In the genomic region with DNA sequence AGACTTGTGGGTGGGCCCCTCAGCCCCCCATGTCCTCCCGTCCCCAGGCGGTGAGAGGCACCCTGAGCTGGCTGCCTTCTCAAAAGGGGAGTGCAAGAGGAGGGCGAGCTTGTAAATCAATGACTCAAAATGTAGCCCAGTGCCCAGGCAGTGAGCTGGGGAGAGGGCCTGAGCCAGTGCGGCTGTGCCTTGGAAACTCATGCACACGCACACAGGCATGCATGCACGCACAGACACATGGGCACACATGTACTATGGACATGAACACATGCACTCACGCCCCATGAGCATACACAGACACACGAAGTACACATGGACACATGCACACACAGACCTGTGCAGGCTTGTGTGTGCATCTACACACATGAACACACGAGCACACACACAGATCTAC, we compare ENCODE assay signal across 27 cellular contexts.
DNase-seq lines count a peak whose midpoint lies in the region; ATAC-seq, FAIRE-seq and TF ChIP-seq lines count a peak whose summit lies in the region.
"Had no signal": no experiment of that assay in that cellular context is flagged by ENCODE, and none has a peak within 500 bp of the region (broad histone marks: within the 10 kb centered on the region; RNA-seq: fewer than 3 reads in every experiment).

No MANE protein-coding gene starts in this region.

- H2BK120ac ChIP-seq in trophoblast cell (ENCODE audit: insufficient read depth, low read length, poor library complexity): no peak overlapping the region

- H3K4me1 Mint-ChIP-seq in CD14-positive monocyte: no peaks in the 10 kb centered on the region
- H3K4me1 Mint-ChIP-seq: activated CD4-positive, alpha-beta T cell treated with anti-CD3 and anti-CD28 coated beads for 36 hours had no signal

- no peaks in the 10 kb centered on the region for H3K79me1 ChIP-seq in trophoblast cell (ENCODE audit: low read length)

- H3K27ac ChIP-seq in dorsolateral prefrontal cortex (no peak overlapping the region), trophoblast cell (ENCODE audit: low read depth, low read length) (no peak overlapping the region)
- H3K27ac ChIP-seq: adrenal gland, brain microvascular endothelial cell, C4-2B, gastroesophageal sphincter, neural progenitor cell, transverse colon had no signal

- H3K9me3 Mint-ChIP-seq in CD14-positive monocyte: peaks cover 2 to 24% (median 11%) of the 10 kb centered on the region in 7 donors

- H2AK5ac ChIP-seq in trophoblast cell (ENCODE audit: low read length): no peak overlapping the region

- H2BK12ac ChIP-seq in trophoblast cell (ENCODE audit: low read length): no peak overlapping the region

- ATAC-seq in GM21390 (IDR thresholded peaks at IDR 0.05; ENCODE audit: unreplicated experiment): no peak
- ATAC-seq: activated CD4-positive, alpha-beta T cell treated with anti-CD3 and anti-CD28 coated beads for 36 hours; gastroesophageal sphincter; left colon had no signal

- peaks cover 14% of the 10 kb centered on the region for H3K9me3 ChIP-seq in trophoblast cell (ENCODE audit: insufficient read depth, low read depth, low read length)
- H3K9me3 ChIP-seq: adrenal gland, gastroesophageal sphincter, SK-N-SH, transverse colon had no signal

- H3K23ac ChIP-seq in trophoblast cell (ENCODE audit: low read length): peak overlapping the region; percentile 4

- peak overlapping the region; percentile 12 for H3K9ac ChIP-seq in trophoblast cell (ENCODE audit: low read length)
- H3K9ac ChIP-seq: neural progenitor cell, SK-N-SH had no signal

- no CpG with 5 or more reads among the region's 9 CpGs for WGBS in trophoblast cell (ENCODE audit: extremely low coverage, insufficient coverage, insufficient read length)

- H2AFZ ChIP-seq in trophoblast cell (ENCODE audit: insufficient read depth, low read length, poor library complexity): no peak overlapping the region
- H2AFZ ChIP-seq: neural progenitor cell had no signal

- peaks cover 0 to 3% (median 0%) of the 10 kb centered on the region in 3 donors for H3K27me3 Mint-ChIP-seq in CD14-positive monocyte (ENCODE audit: low read depth in 3 of 3)
- H3K27me3 Mint-ChIP-seq: activated CD4-positive, alpha-beta T cell treated with anti-CD3 and anti-CD28 coated beads for 36 hours had no signal

- H4K12ac ChIP-seq in trophoblast cell (ENCODE audit: low read depth, low read length): no peak overlapping the region

- intact Hi-C loops in CD14-positive monocyte (cut with micrococcal nuclease) (no loop called here), dorsolateral prefrontal cortex (cut with DNase I) (no loop called here)

- H3K4ac ChIP-seq in trophoblast cell (ENCODE audit: low read depth, low read length): no peak overlapping the region

- H3K27me3 ChIP-seq in dorsolateral prefrontal cortex (no peaks in the 10 kb centered on the region), trophoblast cell (ENCODE audit: insufficient read depth, low read length) (no peaks in the 10 kb centered on the region)
- H3K27me3 ChIP-seq: adrenal gland, brain microvascular endothelial cell, neural progenitor cell had no signal

- DNase-seq in CD14-positive monocyte (ENCODE audit: low spot score) (peak; percentile 24), HTR-8/SVneo (ENCODE audit: insufficient read length, low spot score) (no peak), dorsolateral prefrontal cortex (peak in 6 of 10 donors; percentile 5 to 23 (median 14)), trophoblast cell (no peak), kidney tubule cell (ENCODE audit: low spot score) (no peak), NOMO-1 treated with DMSO at 0.1 percent for 48 hours (lab: John Stamatoyannopoulos, UW; ENCODE audit: unreplicated experiment) (no peak)
- DNase-seq: activated CD4-positive, alpha-beta T cell treated with anti-CD3 and anti-CD28 coated beads for 36 hours; activated gamma-delta T cell; brain microvascular endothelial cell; effector CD4-positive, alpha-beta T cell; mesenchymal stem cell; NCI-H1048; NCI-H510A; OCI-M1; SK-N-SH; stimulated activated CD4-positive, alpha-beta T cell treated with anti-CD3 and anti-CD28 coated beads, Interleukin-15, amount 100 ng/mL, for 24 hours; stimulated activated CD4-positive, alpha-beta T cell treated with anti-CD3 and anti-CD28 coated beads, Interleukin-4, amount 100 ng/mL, for 4 hours; transverse colon had no signal

- no peak overlapping the region for H3K4me3 ChIP-seq in dorsolateral prefrontal cortex
- H3K4me3 ChIP-seq in trophoblast cell (ENCODE audit: low read depth, low read length): peak overlapping the region; percentile 45
- H3K4me3 ChIP-seq: adrenal gland, gastroesophageal sphincter, neural progenitor cell, transverse colon had no signal

- no peak for TF ChIP-seq CTCF in CD14-positive monocyte (IDR thresholded peaks at IDR 0.05)
- TF ChIP-seq CTCF in dorsolateral prefrontal cortex (IDR thresholded peaks at IDR 0.05 in 54 of 56, conservative IDR thresholded peaks at IDR 0.05 in 2 of 56; ENCODE audit: low read depth in 1 of 56, partially characterized antibody in 56 of 56): no peak

- FAIRE-seq in HTR-8/SVneo (lab: Jason Lieb, UNC): peak; percentile 99
- FAIRE-seq: colon, GM12892, TTC549 had no signal

- H4K8ac ChIP-seq in trophoblast cell (ENCODE audit: low read depth, low read length): no peak overlapping the region

- peak overlapping the region in 1 of 7 donors; percentile 56 for H3K27ac Mint-ChIP-seq in CD14-positive monocyte
- H3K27ac Mint-ChIP-seq: activated CD4-positive, alpha-beta T cell treated with anti-CD3 and anti-CD28 coated beads for 36 hours; neural progenitor cell had no signal

- no peaks in the 10 kb centered on the region for H3K4me1 ChIP-seq in trophoblast cell (ENCODE audit: control insufficient read depth in 1 of 2, insufficient read depth in 2 of 2, low read length in 2 of 2)
- H3K4me1 ChIP-seq: adrenal gland, gastroesophageal sphincter, transverse colon had no signal

- H3K4me3 Mint-ChIP-seq in CD14-positive monocyte: no peak overlapping the region
- H3K4me3 Mint-ChIP-seq: activated CD4-positive, alpha-beta T cell treated with anti-CD3 and anti-CD28 coated beads for 36 hours; neural progenitor cell had no signal

- no peak overlapping the region for H3K14ac ChIP-seq in trophoblast cell (ENCODE audit: low read length)

- no peaks in the 10 kb centered on the region for H3K36me3 ChIP-seq in trophoblast cell (ENCODE audit: control insufficient read depth in 1 of 2, insufficient read depth in 2 of 2, low read length in 2 of 2)
- H3K36me3 ChIP-seq: adrenal gland, brain microvascular endothelial cell, gastroesophageal sphincter, neural progenitor cell, transverse colon had no signal

- H3K18ac ChIP-seq in trophoblast cell (ENCODE audit: low read length): no peak overlapping the region

- H4K91ac ChIP-seq in trophoblast cell (ENCODE audit: low read depth, low read length): no peak overlapping the region

- H2BK5ac ChIP-seq in trophoblast cell (ENCODE audit: low read depth, low read length, poor library complexity): no peak overlapping the region

- no peaks in the 10 kb centered on the region for H3K36me3 Mint-ChIP-seq in CD14-positive monocyte

- no peak overlapping the region for H3K4me2 ChIP-seq in trophoblast cell (ENCODE audit: low read length)
- H3K4me2 ChIP-seq: neural progenitor cell, SK-N-SH had no signal

- no peaks in the 10 kb centered on the region for H3K79me2 ChIP-seq in trophoblast cell (ENCODE audit: control insufficient read depth, insufficient read depth, low read length, poor library complexity)

Comparison
In these comparisons a context has a peak if more than half of its experiments do, and no peak if none do; other contexts are left out.
1. DNase-seq: peak in CD14-positive monocyte (single experiment) and dorsolateral prefrontal cortex (6 of 10); none in HTR-8/SVneo (single experiment), trophoblast cell (0 of 2), kidney tubule cell (single experiment) and NOMO-1 treated with DMSO at 0.1 percent for 48 hours (single experiment).